Comparison of ENCODE assay signal across 30 cellular contexts in the genomic region with DNA sequence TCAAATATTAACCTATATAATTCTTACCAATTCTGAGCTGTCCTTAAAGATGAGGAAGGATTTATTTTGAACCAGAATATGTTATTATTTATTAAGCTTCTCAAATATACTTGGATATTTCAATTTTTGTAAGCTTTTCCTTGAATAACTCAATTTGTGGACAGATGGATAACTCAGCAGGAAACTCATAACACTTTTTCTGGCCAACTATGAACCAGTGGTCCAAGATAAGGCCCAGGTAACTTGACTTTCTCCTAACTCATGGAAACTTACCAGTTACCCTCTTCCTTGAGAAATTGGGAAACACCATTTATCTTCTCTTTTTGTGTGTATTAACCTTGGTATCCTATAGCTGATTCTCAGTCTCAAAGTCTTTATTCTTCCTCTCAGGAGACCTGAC.
"Had no signal": no experiment of that assay in that cellular context is flagged by ENCODE, and none has a peak within 500 bp of the region (broad histone marks: within the 10 kb centered on the region; RNA-seq: fewer than 3 reads in every experiment).

No MANE protein-coding gene starts in this region.

- DNase-seq: activated effector memory CD4-positive, alpha-beta T cell treated with anti-CD3 and anti-CD28 coated beads, Interleukin-2, amount 50 U/mL, for 16 hours; activated effector memory CD4-positive, alpha-beta T cell treated with Interleukin-2 at 50 U/mL for 16 hours; activated gamma-delta T cell; activated gamma-delta T cell treated with Interleukin-2 at 50 U/mL for 16 hours; activated naive CD4-positive, alpha-beta T cell; activated naive CD4-positive, alpha-beta T cell treated with anti-CD3 and anti-CD28 coated beads for 36 hours; activated naive CD4-positive, alpha-beta T cell treated with anti-CD3 and anti-CD28 coated beads, Interleukin-2, amount 10 ng/mL, durations not matched to agents 7 days and 5 days; activated naive CD4-positive, alpha-beta T cell treated with anti-CD3 and anti-CD28 coated beads, Interleukin-2, amount 50 U/mL, for 16 hours; activated naive CD8-positive, alpha-beta T cell treated with anti-CD3 and anti-CD28 coated beads for 36 hours; activated naive CD8-positive, alpha-beta T cell treated with anti-CD3 and anti-CD28 coated beads, Interleukin-2, amount 10 ng/mL, durations not matched to agents 7 days and 5 days; activated naive CD8-positive, alpha-beta T cell treated with anti-CD3 and anti-CD28 coated beads, Interleukin-2, amount 50 U/mL, for 24 hours; activated T-cell treated with anti-CD3 and anti-CD28 coated beads for 4 hours; activated T-cell treated with anti-CD3 and anti-CD28 coated beads, Interleukin-2, amount 50 U/mL, for 1 hour; activated T-cell treated with anti-CD3 and anti-CD28 coated beads, Interleukin-2, amount 50 U/mL, for 24 hours; activated T-cell treated with anti-CD3 and anti-CD28 coated beads, Interleukin-2, amount 50 U/mL, for 4 hours; activated T-cell treated with anti-CD3 and anti-CD28 coated beads, Interleukin-2, amount 50 U/mL, for 48 hours; activated T-cell treated with anti-CD3 and anti-CD28 coated beads, Interleukin-2, amount 50 U/mL, for 72 hours; adrenal gland; amniotic stem cell; amygdala; anterior cingulate cortex; aorta; body of pancreas; brain microvascular endothelial cell; central memory CD4-positive, alpha-beta T cell had no signal

- H3K4me1 ChIP-seq: adrenal gland, ascending aorta, body of pancreas, breast epithelium had no signal

- H3K9me3 ChIP-seq: adrenal gland, body of pancreas, breast epithelium had no signal

- H3K36me3 ChIP-seq: adrenal gland, ascending aorta, brain microvascular endothelial cell, breast epithelium, cardiac muscle cell had no signal

- H3K27me3 ChIP-seq: adrenal gland, ascending aorta, body of pancreas, brain microvascular endothelial cell, breast epithelium, cardiac muscle cell had no signal

- H3K4me3 ChIP-seq: adrenal gland, ascending aorta, body of pancreas, breast epithelium, cardiac muscle cell had no signal

- ATAC-seq: activated naive CD4-positive, alpha-beta T cell treated with anti-CD3 and anti-CD28 coated beads, Interleukin-2, amount 50 U/mL, for 72 hours; activated naive CD8-positive, alpha-beta T cell treated with anti-CD3 and anti-CD28 coated beads, Interleukin-2, amount 50 U/mL, for 24 hours; activated T-cell treated with anti-CD3 and anti-CD28 coated beads, Interleukin-2, amount 50 U/mL, for 4 hours; activated T-cell treated with anti-CD3 and anti-CD28 coated beads, Interleukin-2, amount 50 U/mL, for 72 hours; activated T-helper 17 cell treated with anti-CD3 and anti-CD28 coated beads, Interleukin-2, amount 50 U/mL, for 72 hours; body of pancreas had no signal

- H3K27ac ChIP-seq: adrenal gland, ascending aorta, body of pancreas, brain microvascular endothelial cell, breast epithelium, cardiac muscle cell had no signal
